In genomic region chr5:128534729-128535128, GRCh38 we compare ENCODE assay signal across 16 cellular contexts.
DNase-seq lines count a peak whose midpoint lies in the region; ATAC-seq and TF ChIP-seq lines count a peak whose summit lies in the region.
"Had no signal": no experiment of that assay in that cellular context is flagged by ENCODE, and none has a peak within 500 bp of the region (broad histone marks: within the 10 kb centered on the region; RNA-seq: fewer than 3 reads in every experiment).

No MANE protein-coding gene starts in this region.

- no peak for TF ChIP-seq CTCF in fibroblast of pulmonary artery (IDR thresholded peaks at IDR 0.05; ENCODE audit: low read length, missing control alignments)

- no peak for ATAC-seq in GM19023 (IDR thresholded peaks at IDR 0.05; ENCODE audit: unreplicated experiment)
- no peak for ATAC-seq in GM21390 (IDR thresholded peaks at IDR 0.05; ENCODE audit: unreplicated experiment)
- ATAC-seq: natural killer cell had no signal

- DNase-seq in DMS 273 (lab: John Stamatoyannopoulos, UW; ENCODE audit: unreplicated experiment) (peak; percentile 16), DMS 273 treated with DMSO at 0.1 percent for 48 hours (lab: John Stamatoyannopoulos, UW) (no peak), SHP77 (lab: John Stamatoyannopoulos, UW) (peak; percentile 45 to 46), fibroblast of pulmonary artery (ENCODE audit: low read depth) (peak; percentile 58), retina (peak; percentile 12), GM03348 (ENCODE audit: low spot score) (no peak)
- DNase-seq: activated CD4-positive, alpha-beta T cell treated with anti-CD3 and anti-CD28 coated beads, Interleukin-2, amount 50 U/mL, for 48 hours; activated effector memory CD4-positive, alpha-beta T cell treated with anti-CD3 and anti-CD28 coated beads, Interleukin-2, amount 50 U/mL, for 16 hours; cerebellar nuclear complex; natural killer cell; NCI-H2227 treated with DMSO at 0.1 percent for 48 hours; spleen; T1000 had no signal

- no peak overlapping the region for H3K4me3 ChIP-seq in fibroblast of pulmonary artery (replicated peaks; ENCODE audit: low read depth, low read length)
- H3K4me3 ChIP-seq: spleen, thoracic aorta had no signal

Comparison
In these comparisons a context has a peak if more than half of its experiments do, and no peak if none do; other contexts are left out.
1. DNase-seq: peak in DMS 273 (single experiment), SHP77 (2 of 2), fibroblast of pulmonary artery (single experiment) and retina (single experiment); none in DMS 273 treated with DMSO at 0.1 percent for 48 hours (single experiment) and GM03348 (single experiment).